In the genomic region with DNA sequence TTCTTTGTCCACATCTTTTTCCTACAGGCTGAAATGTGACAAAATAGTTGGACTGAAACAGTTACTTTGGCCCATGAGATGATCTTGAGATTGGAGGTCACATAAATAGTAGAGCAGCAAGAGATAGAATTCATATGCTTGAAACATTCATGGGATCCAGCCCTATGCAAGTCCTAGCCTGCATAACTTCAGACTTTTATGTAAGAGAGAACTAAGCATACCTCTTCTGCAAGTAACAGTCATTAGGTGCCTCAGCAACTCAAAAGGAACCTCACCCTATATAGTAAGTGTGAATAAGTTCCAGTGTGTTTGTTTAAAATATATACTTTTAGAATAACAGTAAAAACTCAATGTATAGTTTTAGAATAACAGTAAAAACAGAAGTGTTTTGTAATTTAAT, we compare ENCODE assay signal across 1 cellular context.
TF ChIP-seq lines count a peak whose summit lies in the region.

No MANE protein-coding gene starts in this region.

TF ChIP-seq in K562, 482 proteins besides CTCF, POLR2A, EP300 and RAD21 (continued from another document):
- TF ChIP-seq, protein P1, sequence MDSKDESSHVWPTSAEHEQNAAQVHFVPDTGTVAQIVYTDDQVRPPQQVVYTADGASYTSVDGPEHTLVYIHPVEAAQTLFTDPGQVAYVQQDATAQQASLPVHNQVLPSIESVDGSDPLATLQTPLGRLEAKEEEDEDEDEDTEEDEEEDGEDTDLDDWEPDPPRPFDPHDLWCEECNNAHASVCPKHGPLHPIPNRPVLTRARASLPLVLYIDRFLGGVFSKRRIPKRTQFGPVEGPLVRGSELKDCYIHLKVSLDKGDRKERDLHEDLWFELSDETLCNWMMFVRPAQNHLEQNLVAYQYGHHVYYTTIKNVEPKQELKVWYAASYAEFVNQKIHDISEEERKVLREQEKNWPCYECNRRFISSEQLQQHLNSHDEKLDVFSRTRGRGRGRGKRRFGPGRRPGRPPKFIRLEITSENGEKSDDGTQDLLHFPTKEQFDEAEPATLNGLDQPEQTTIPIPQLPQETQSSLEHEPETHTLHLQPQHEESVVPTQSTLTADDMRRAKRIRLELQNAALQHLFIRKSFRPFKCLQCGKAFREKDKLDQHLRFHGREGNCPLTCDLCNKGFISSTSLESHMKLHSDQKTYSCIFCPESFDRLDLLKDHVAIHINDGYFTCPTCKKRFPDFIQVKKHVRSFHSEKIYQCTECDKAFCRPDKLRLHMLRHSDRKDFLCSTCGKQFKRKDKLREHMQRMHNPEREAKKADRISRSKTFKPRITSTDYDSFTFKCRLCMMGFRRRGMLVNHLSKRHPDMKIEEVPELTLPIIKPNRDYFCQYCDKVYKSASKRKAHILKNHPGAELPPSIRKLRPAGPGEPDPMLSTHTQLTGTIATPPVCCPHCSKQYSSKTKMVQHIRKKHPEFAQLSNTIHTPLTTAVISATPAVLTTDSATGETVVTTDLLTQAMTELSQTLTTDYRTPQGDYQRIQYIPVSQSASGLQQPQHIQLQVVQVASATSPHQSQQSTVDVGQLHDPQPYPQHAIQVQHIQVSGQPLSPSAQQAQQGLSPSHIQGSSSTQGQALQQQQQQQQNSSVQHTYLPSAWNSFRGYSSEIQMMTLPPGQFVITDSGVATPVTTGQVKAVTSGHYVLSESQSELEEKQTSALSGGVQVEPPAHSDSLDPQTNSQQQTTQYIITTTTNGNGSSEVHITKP (IDR thresholded peaks at IDR 0.05; ENCODE audit: partially characterized antibody): no peak
- no peak for TF ChIP-seq RHOXF2B (CRISPR knock-in tag; conservative IDR thresholded peaks at IDR 0.05)
- TF ChIP-seq ADNP (tag; IDR thresholded peaks at IDR 0.05): no peak
- TF ChIP-seq, protein P2, sequence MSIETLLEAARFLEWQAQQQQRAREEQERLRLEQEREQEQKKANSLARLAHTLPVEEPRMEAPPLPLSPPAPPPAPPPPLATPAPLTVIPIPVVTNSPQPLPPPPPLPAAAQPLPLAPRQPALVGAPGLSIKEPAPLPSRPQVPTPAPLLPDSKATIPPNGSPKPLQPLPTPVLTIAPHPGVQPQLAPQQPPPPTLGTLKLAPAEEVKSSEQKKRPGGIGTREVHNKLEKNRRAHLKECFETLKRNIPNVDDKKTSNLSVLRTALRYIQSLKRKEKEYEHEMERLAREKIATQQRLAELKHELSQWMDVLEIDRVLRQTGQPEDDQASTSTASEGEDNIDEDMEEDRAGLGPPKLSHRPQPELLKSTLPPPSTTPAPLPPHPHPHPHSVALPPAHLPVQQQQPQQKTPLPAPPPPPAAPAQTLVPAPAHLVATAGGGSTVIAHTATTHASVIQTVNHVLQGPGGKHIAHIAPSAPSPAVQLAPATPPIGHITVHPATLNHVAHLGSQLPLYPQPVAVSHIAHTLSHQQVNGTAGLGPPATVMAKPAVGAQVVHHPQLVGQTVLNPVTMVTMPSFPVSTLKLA (conservative IDR thresholded peaks at IDR 0.05): no peak
- no peak for TF ChIP-seq ZNF707 (CRISPR knock-in tag; conservative IDR thresholded peaks at IDR 0.05)
- TF ChIP-seq CBFA2T2 (conservative IDR thresholded peaks at IDR 0.05): no peak
- no peak for TF ChIP-seq GTF2F1 (IDR thresholded peaks at IDR 0.05; ENCODE audit: low read depth, low read length)
